Comparison of ENCODE assay signal across 17 cellular contexts in the genomic region with DNA sequence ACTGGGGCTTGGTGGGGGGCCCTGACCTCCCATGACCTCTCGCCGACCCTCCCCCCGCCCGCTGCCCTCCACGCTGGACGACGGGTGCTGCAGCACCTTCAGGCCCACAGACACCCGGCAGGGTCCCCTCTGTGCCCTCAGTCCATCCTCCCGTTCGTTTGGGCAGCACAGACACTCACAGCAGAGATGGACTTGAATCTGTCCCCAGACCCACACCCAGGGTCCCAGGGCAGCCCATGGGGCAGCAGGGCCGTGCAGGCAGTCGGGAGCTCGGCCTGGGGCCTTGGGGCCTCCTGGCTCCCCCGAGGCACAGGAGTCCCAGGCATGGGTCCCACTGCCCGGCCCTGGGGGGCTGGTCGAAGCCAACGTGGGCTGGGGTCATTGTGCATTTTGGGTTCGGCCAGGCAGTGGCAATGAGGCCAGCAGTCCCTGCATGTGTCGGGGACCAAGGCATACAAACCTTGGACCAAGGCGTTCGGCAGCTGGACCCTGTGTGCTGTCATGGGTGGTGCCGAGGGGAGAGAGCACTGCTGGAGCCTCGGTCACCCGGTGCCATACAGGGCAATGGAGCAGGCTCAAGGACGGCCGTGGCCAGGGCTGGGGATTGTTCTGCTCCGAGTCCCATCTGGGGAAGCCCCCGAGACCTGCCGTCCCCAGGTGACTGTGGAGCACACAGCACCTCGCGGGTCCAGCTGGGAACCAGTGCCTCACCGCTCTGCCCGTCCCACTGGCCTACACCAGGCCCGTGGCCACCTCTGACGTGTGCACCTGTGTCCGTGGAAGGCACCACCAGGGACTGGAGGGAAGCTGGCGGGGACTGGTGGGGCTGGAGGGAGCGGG. TPM values are rescaled to one million over a fixed set of nuclear protein-coding genes. Genes with fewer than 3 reads are reported as not detected.
DNase-seq lines count a peak whose midpoint lies in the region; ATAC-seq and TF ChIP-seq lines count a peak whose summit lies in the region.
"Had no signal": no experiment of that assay in that cellular context is flagged by ENCODE, and none has a peak within 500 bp of the region (broad histone marks: within the 10 kb centered on the region; RNA-seq: fewer than 3 reads in every experiment).

No MANE protein-coding gene starts in this region.

- peaks cover 24% of the 10 kb centered on the region for H3K9me3 ChIP-seq in left ventricle myocardium inferior (replicated peaks)
- H3K9me3 ChIP-seq: HAP-1 had no signal

- DNase-seq in Right ventricle myocardium superior: peak; percentile 27
- no peak for DNase-seq in left ventricle myocardium inferior
- DNase-seq in chondrocyte (ENCODE audit: low spot score): peak; percentile 90
- DNase-seq in iPS-NIHi11 (ENCODE audit: low spot score): peak; percentile 5
- peak; percentile 80 for DNase-seq in posterior vena cava (ENCODE audit: low spot score)
- DNase-seq in activated CD8-positive, alpha-beta memory T cell treated with anti-CD3 and anti-CD28 coated beads, Interleukin-2, amount 10 ng/mL, durations not matched to agents 7 days and 5 days: no peak
- DNase-seq: CD8-positive, alpha-beta T cell; DMS 273 treated with DMSO at 0.1 percent for 48 hours; DMS53; DND-41; EL; GM23248 had no signal

- peaks cover 58% of the 10 kb centered on the region for H3K27me3 ChIP-seq in left ventricle myocardium inferior (ENCODE audit: low read depth)
- H3K27me3 ChIP-seq: BLaER1 treated with 17β-estradiol and CSF1 and Interleukin-3, amounts not matched to agents 10 nM and 100 nM had no signal

- CTCF ChIA-PET in activated CD8-positive, alpha-beta memory T cell treated with anti-CD3 and anti-CD28 coated beads, Interleukin-2, amount 10 ng/mL, durations not matched to agents 7 days and 5 days (lab: Charles Lee): no interaction called here

- H3K9me3 Mint-ChIP-seq in chondrocyte (ENCODE audit: low read depth): peaks cover 13% of the 10 kb centered on the region
- peaks cover 2% of the 10 kb centered on the region for H3K9me3 Mint-ChIP-seq in activated CD8-positive, alpha-beta memory T cell treated with anti-CD3 and anti-CD28 coated beads, Interleukin-2, amount 10 ng/mL, durations not matched to agents 7 days and 5 days (ENCODE audit: low read depth)

- H3K27ac ChIP-seq in left ventricle myocardium inferior (replicated peaks): no peak overlapping the region
- H3K27ac ChIP-seq: BLaER1 treated with 17β-estradiol and CSF1 and Interleukin-3, amounts not matched to agents 10 nM and 100 nM; GM23248 had no signal

- no peaks in the 10 kb centered on the region for H3K36me3 ChIP-seq in left ventricle myocardium inferior
- H3K36me3 ChIP-seq: BLaER1 treated with 17β-estradiol and CSF1 and Interleukin-3, amounts not matched to agents 10 nM and 100 nM; HAP-1 had no signal

- peaks cover 2% of the 10 kb centered on the region for H3K36me3 Mint-ChIP-seq in chondrocyte (ENCODE audit: low read depth)
- H3K36me3 Mint-ChIP-seq in activated CD8-positive, alpha-beta memory T cell treated with anti-CD3 and anti-CD28 coated beads, Interleukin-2, amount 10 ng/mL, durations not matched to agents 7 days and 5 days: no peaks in the 10 kb centered on the region
- H3K36me3 Mint-ChIP-seq: CD8-positive, alpha-beta T cell had no signal

- no peak for TF ChIP-seq CTCF in left ventricle myocardium inferior (IDR thresholded peaks at IDR 0.05; ENCODE audit: borderline replicate concordance)
- no peak for TF ChIP-seq CTCF in chondrocyte (IDR thresholded peaks at IDR 0.05)

- H3K27me3 Mint-ChIP-seq in chondrocyte (ENCODE audit: low read depth): peaks cover 8% of the 10 kb centered on the region
- H3K27me3 Mint-ChIP-seq in activated CD8-positive, alpha-beta memory T cell treated with anti-CD3 and anti-CD28 coated beads, Interleukin-2, amount 10 ng/mL, durations not matched to agents 7 days and 5 days: no peaks in the 10 kb centered on the region
- H3K27me3 Mint-ChIP-seq: B cell had no signal

- peaks cover 16% of the 10 kb centered on the region for H3K4me1 Mint-ChIP-seq in chondrocyte (ENCODE audit: low read depth)
- no peaks in the 10 kb centered on the region for H3K4me1 Mint-ChIP-seq in activated CD8-positive, alpha-beta memory T cell treated with anti-CD3 and anti-CD28 coated beads, Interleukin-2, amount 10 ng/mL, durations not matched to agents 7 days and 5 days
- H3K4me1 Mint-ChIP-seq: B cell had no signal

- H3K27ac Mint-ChIP-seq in chondrocyte (ENCODE audit: unreplicated experiment): no peak overlapping the region
- H3K27ac Mint-ChIP-seq in activated CD8-positive, alpha-beta memory T cell treated with anti-CD3 and anti-CD28 coated beads, Interleukin-2, amount 10 ng/mL, durations not matched to agents 7 days and 5 days: no peak overlapping the region
- H3K27ac Mint-ChIP-seq: B cell; CD8-positive, alpha-beta T cell had no signal

- H3K4me1 ChIP-seq in left ventricle myocardium inferior: no peaks in the 10 kb centered on the region
- H3K4me1 ChIP-seq: BLaER1 treated with 17β-estradiol and CSF1 and Interleukin-3, amounts not matched to agents 10 nM and 100 nM had no signal

- ATAC-seq in Right ventricle myocardium superior (ENCODE audit: poor library complexity): no peak
- ATAC-seq in GM21381 (IDR thresholded peaks at IDR 0.05; ENCODE audit: unreplicated experiment): no peak
- no peak for ATAC-seq in activated CD8-positive, alpha-beta memory T cell treated with anti-CD3 and anti-CD28 coated beads, Interleukin-2, amount 10 ng/mL, durations not matched to agents 7 days and 5 days
- ATAC-seq: CD8-positive, alpha-beta T cell; GM12878 had no signal

- intact Hi-C loops in Right ventricle myocardium superior (cut with DNase I): no loop called here
- intact Hi-C loops in left ventricle myocardium inferior (cut with micrococcal nuclease): no loop called here
- intact Hi-C loops in posterior vena cava (cut with DNase I): no loop called here

- no peak overlapping the region for H3K4me3 ChIP-seq in left ventricle myocardium inferior
- H3K4me3 ChIP-seq: BLaER1 treated with 17β-estradiol and CSF1 and Interleukin-3, amounts not matched to agents 10 nM and 100 nM; GM12878; GM23248; HAP-1 had no signal

- H3K4me3 Mint-ChIP-seq in chondrocyte (ENCODE audit: unreplicated experiment): no peak overlapping the region
- H3K4me3 Mint-ChIP-seq in activated CD8-positive, alpha-beta memory T cell treated with anti-CD3 and anti-CD28 coated beads, Interleukin-2, amount 10 ng/mL, durations not matched to agents 7 days and 5 days: no peak overlapping the region
- H3K4me3 Mint-ChIP-seq: B cell; CD8-positive, alpha-beta T cell had no signal

RNA-seq across cellular contexts. Expression of a gene that starts 19.3 kb away (rescaled TPM):
- total RNA-seq in Right ventricle myocardium superior (0.67 TPM), left ventricle myocardium inferior (0.52 TPM), chondrocyte (1.8 to 6.9 TPM (median 6.0 TPM) in 3 replicates), posterior vena cava (1 to 10 TPM in 1 of 2 donors, under 1 TPM in 1; 0.81 to 1.0 TPM)
- total RNA-seq in activated CD8-positive, alpha-beta memory T cell treated with anti-CD3 and anti-CD28 coated beads, Interleukin-2, amount 10 ng/mL, durations not matched to agents 7 days and 5 days: under 1 TPM in 1 of 2 experiments, not detected in 1; 0.40 TPM

Comparison
In these comparisons a context has a peak if more than half of its experiments do, and no peak if none do; other contexts are left out.
1. DNase-seq: peak in Right ventricle myocardium superior (single experiment), chondrocyte (single experiment), iPS-NIHi11 (single experiment) and posterior vena cava (single experiment); none in left ventricle myocardium inferior (single experiment) and activated CD8-positive, alpha-beta memory T cell treated with anti-CD3 and anti-CD28 coated beads, Interleukin-2, amount 10 ng/mL, durations not matched to agents 7 days and 5 days (single experiment).